Comparison of ENCODE assay signal across 15 cellular contexts in the genomic region with DNA sequence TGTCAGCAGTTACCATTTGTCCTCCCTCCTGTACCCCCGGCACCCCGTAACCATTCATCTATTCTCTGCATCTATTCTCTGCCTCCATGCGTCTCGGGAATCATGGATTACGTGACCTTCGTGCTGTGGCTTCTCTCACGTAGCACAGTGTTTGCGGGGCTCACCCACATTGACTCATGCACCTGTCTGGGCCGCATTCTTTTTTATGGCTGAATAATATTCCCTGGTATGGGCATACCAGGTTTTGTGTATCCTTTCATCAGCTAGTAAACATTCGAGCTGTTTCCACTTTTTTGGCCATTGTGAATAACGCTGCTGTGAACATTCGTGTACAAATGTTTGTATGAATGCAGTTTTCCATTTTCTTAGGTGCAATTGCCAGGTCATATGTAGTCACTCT.
"Had no signal": no experiment of that assay in that cellular context is flagged by ENCODE, and none has a peak within 500 bp of the region (broad histone marks: within the 10 kb centered on the region; RNA-seq: fewer than 3 reads in every experiment).

No MANE protein-coding gene starts in this region.

- H3K36me3 ChIP-seq: left ventricle myocardium inferior, lower lobe of right lung, pancreas, tibial artery had no signal

- DNase-seq: heart right ventricle; left ventricle myocardium inferior; lower lobe of right lung; mesenchymal stem cell; midbrain; occipital lobe; pancreas; right cardiac atrium; stimulated activated CD4-positive, alpha-beta T cell treated with anti-CD3 and anti-CD28 coated beads, Interleukin-2, amount 100 ng/mL, for 48 hours; stimulated activated naive CD4-positive, alpha-beta T cell treated with Interleukin-2 at 50 U/mL for 16 hours; tibial artery had no signal

- H3K27me3 ChIP-seq: heart right ventricle, pancreas, tibial artery had no signal

- H3K27me3 Mint-ChIP-seq: dendritic cell treated with granulocyte-macrophage colony-stimulating factor and Interleukin-4, amounts not matched to agents 40 ng/mL and 50 ng/mL, for 4 days; natural killer cell treated with Interleukin-12 subunit alpha and Interleukin-12 subunit beta and Interleukin-15 and Interleukin-18, amount 100 ng/mL, for 72 hours; progenitor cell of endocrine pancreas had no signal

- H3K9me3 ChIP-seq: left ventricle myocardium inferior, lower lobe of right lung, pancreas, tibial artery had no signal

- H3K9me3 Mint-ChIP-seq: dendritic cell treated with granulocyte-macrophage colony-stimulating factor and Interleukin-4, amounts not matched to agents 40 ng/mL and 50 ng/mL, for 4 days; natural killer cell treated with Interleukin-12 subunit alpha and Interleukin-12 subunit beta and Interleukin-15 and Interleukin-18, amount 100 ng/mL, for 72 hours had no signal

- H3K27ac ChIP-seq: heart right ventricle, left ventricle myocardium inferior, lower lobe of right lung, pancreas, tibial artery had no signal

- H3K4me1 ChIP-seq: lower lobe of right lung, pancreas, tibial artery had no signal

- H3K4me3 Mint-ChIP-seq: dendritic cell treated with granulocyte-macrophage colony-stimulating factor and Interleukin-4, amounts not matched to agents 40 ng/mL and 50 ng/mL, for 4 days; natural killer cell treated with Interleukin-12 subunit alpha and Interleukin-12 subunit beta and Interleukin-15 and Interleukin-18, amount 100 ng/mL, for 72 hours had no signal

- H3K27ac Mint-ChIP-seq: dendritic cell treated with granulocyte-macrophage colony-stimulating factor and Interleukin-4, amounts not matched to agents 40 ng/mL and 50 ng/mL, for 4 days; natural killer cell treated with Interleukin-12 subunit alpha and Interleukin-12 subunit beta and Interleukin-15 and Interleukin-18, amount 100 ng/mL, for 72 hours; progenitor cell of endocrine pancreas had no signal

- H3K4me2 ChIP-seq: smooth muscle cell had no signal

- H3K36me3 Mint-ChIP-seq: natural killer cell treated with Interleukin-12 subunit alpha and Interleukin-12 subunit beta and Interleukin-15 and Interleukin-18, amount 100 ng/mL, for 72 hours had no signal

- ATAC-seq: heart right ventricle; lower lobe of right lung; natural killer cell treated with Interleukin-12 subunit alpha and Interleukin-12 subunit beta and Interleukin-15 and Interleukin-18, amount 100 ng/mL, for 72 hours; pancreas; right cardiac atrium had no signal

- H3K4me3 ChIP-seq: heart right ventricle, left ventricle myocardium inferior, lower lobe of right lung, pancreas, smooth muscle cell, tibial artery had no signal
